16 cellular contexts compared by ENCODE assay signal in genomic region chr5:145787996-145788395, GRCh38. TPM values are rescaled to one million over a fixed set of nuclear protein-coding genes. Genes with fewer than 3 reads are reported as not detected.
A peak's percentile ranks its signal among the peaks of the same experiment; 100 is the strongest.
DNase-seq lines count a peak whose midpoint lies in the region; ATAC-seq and TF ChIP-seq lines count a peak whose summit lies in the region.
"Had no signal": no experiment of that assay in that cellular context is flagged by ENCODE, and none has a peak within 500 bp of the region (broad histone marks: within the 10 kb centered on the region; RNA-seq: fewer than 3 reads in every experiment).

No MANE protein-coding gene starts in this region.

- CTCF ChIA-PET in activated naive CD4-positive, alpha-beta T cell treated with anti-CD3 and anti-CD28 coated beads for 36 hours (lab: Charles Lee) = no interaction called here

- H3K27ac ChIP-seq in foreskin keratinocyte = no peak overlapping the region
- H3K27ac ChIP-seq: A549, C4-2B, GM23248, HL-60 had no signal

- intact Hi-C loops in activated naive CD4-positive, alpha-beta T cell treated with anti-CD3 and anti-CD28 coated beads for 36 hours (cut with micrococcal nuclease) = no loop called here

- no peak for ATAC-seq in memory B cell (ENCODE audit: low read depth)
- no peak for ATAC-seq in foreskin keratinocyte
- ATAC-seq: A549; CD8-positive, alpha-beta T cell; GM12878; HCT116 had no signal

- H3K36me3 Mint-ChIP-seq in memory B cell = peaks cover 7% of the 10 kb centered on the region
- no peaks in the 10 kb centered on the region for H3K36me3 Mint-ChIP-seq in activated naive CD4-positive, alpha-beta T cell treated with anti-CD3 and anti-CD28 coated beads for 36 hours (ENCODE audit: low read depth)
- H3K36me3 Mint-ChIP-seq: CD8-positive, alpha-beta T cell had no signal

- no peaks in the 10 kb centered on the region for H3K27me3 ChIP-seq in foreskin keratinocyte
- H3K27me3 ChIP-seq: BE2C had no signal

- peaks cover 2% of the 10 kb centered on the region for H3K9me3 Mint-ChIP-seq in memory B cell
- no peaks in the 10 kb centered on the region for H3K9me3 Mint-ChIP-seq in activated naive CD4-positive, alpha-beta T cell treated with anti-CD3 and anti-CD28 coated beads for 36 hours
- H3K9me3 Mint-ChIP-seq: CD8-positive, alpha-beta T cell had no signal

- no peak for TF ChIP-seq CTCF in foreskin keratinocyte (conservative IDR thresholded peaks at IDR 0.05)

- H3K27me3 Mint-ChIP-seq in memory B cell = no peaks in the 10 kb centered on the region
- no peaks in the 10 kb centered on the region for H3K27me3 Mint-ChIP-seq in activated naive CD4-positive, alpha-beta T cell treated with anti-CD3 and anti-CD28 coated beads for 36 hours (ENCODE audit: low read depth)

- DNase-seq in EL (peak; percentile 8), RPMI7951 (ENCODE audit: low read depth) (peak; percentile 21), fibroblast of peridontal ligament (ENCODE audit: extremely low read depth) (peak; percentile 22), memory B cell (ENCODE audit: low spot score in 2 of 2) (no peak), foreskin keratinocyte (no peak)
- no peak for DNase-seq in activated naive CD4-positive, alpha-beta T cell treated with anti-CD3 and anti-CD28 coated beads for 36 hours
- DNase-seq: BE2C; CD8-positive, alpha-beta T cell; COR-L47; DMS53; GM23248 had no signal

- peak overlapping the region; percentile 36 for H3K27ac Mint-ChIP-seq in memory B cell
- H3K27ac Mint-ChIP-seq in activated naive CD4-positive, alpha-beta T cell treated with anti-CD3 and anti-CD28 coated beads for 36 hours = no peak overlapping the region
- H3K27ac Mint-ChIP-seq: CD8-positive, alpha-beta T cell had no signal

- no peaks in the 10 kb centered on the region for H3K4me1 Mint-ChIP-seq in memory B cell
- H3K4me1 Mint-ChIP-seq in activated naive CD4-positive, alpha-beta T cell treated with anti-CD3 and anti-CD28 coated beads for 36 hours (ENCODE audit: low read depth) = no peaks in the 10 kb centered on the region

- no peaks in the 10 kb centered on the region for H3K4me1 ChIP-seq in foreskin keratinocyte
- H3K4me1 ChIP-seq: A549, BE2C had no signal

- no peak overlapping the region for H3K4me3 Mint-ChIP-seq in memory B cell
- H3K4me3 Mint-ChIP-seq in activated naive CD4-positive, alpha-beta T cell treated with anti-CD3 and anti-CD28 coated beads for 36 hours = no peak overlapping the region
- H3K4me3 Mint-ChIP-seq: CD8-positive, alpha-beta T cell had no signal

RNA-seq across cellular contexts. Expression of gene PRELID2, which starts 47.1 kb away (rescaled TPM):
- total RNA-seq in RPMI7951 (2014; rRNA removed; shearing (Covaris generic)) = 10.6 and 10.7 TPM in 2 replicates
- total RNA-seq in foreskin keratinocyte = 9.2 and 11.2 TPM in 2 replicates
- polyA plus RNA-seq in foreskin keratinocyte = 5.3 and 6.8 TPM in 2 replicates
- under 1 TPM; 0.12 to 0.17 TPM for total RNA-seq in activated naive CD4-positive, alpha-beta T cell treated with anti-CD3 and anti-CD28 coated beads for 36 hours

Comparison
In these comparisons a context has a peak if more than half of its experiments do, and no peak if none do; other contexts are left out.
1. DNase-seq: peak in EL (single experiment), RPMI7951 (single experiment) and fibroblast of peridontal ligament (single experiment); none in memory B cell (0 of 2), foreskin keratinocyte (0 of 2) and activated naive CD4-positive, alpha-beta T cell treated with anti-CD3 and anti-CD28 coated beads for 36 hours (single experiment).